ENCODE assay signal across 31 cellular contexts in the genomic region with DNA sequence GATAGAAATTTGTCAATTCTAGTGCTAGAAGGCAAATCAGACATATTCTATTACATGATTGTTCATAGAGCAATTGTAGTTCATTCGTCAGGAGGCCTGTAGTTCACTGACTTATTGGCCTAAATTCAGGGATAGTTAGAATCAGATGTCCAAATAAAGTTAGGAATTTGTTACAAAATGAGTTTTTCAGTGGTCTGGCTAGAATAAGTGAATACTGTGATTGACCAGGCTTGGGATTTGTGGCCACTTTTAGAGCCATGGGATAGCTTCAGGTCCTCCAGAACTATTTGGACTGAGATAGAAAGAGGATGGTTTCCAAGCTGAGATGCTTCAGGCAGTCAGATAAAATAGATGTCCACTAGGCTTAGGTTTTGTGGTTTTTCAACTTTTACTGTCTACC.
"Had no signal": no experiment of that assay in that cellular context is flagged by ENCODE, and none has a peak within 500 bp of the region (broad histone marks: within the 10 kb centered on the region; RNA-seq: fewer than 3 reads in every experiment).

No MANE protein-coding gene starts in this region.

- H3K27ac Mint-ChIP-seq: activated B cell treated with CpG ODN at 0.5 μM for 24 hours; activated CD8-positive, alpha-beta memory T cell treated with anti-CD3 and anti-CD28 coated beads, Interleukin-2, amount 10 ng/mL, durations not matched to agents 7 days and 5 days; activated CD8-positive, alpha-beta T cell treated with anti-CD3 and anti-CD28 coated beads, Interleukin-2, amount 10 ng/mL, durations not matched to agents 7 days and 5 days; activated naive CD4-positive, alpha-beta T cell treated with anti-CD3 and anti-CD28 coated beads, Interleukin-2, amount 50 U/mL, for 24 hours; activated naive CD8-positive, alpha-beta T cell treated with anti-CD3 and anti-CD28 coated beads, Interleukin-2, amount 50 U/mL, for 24 hours; activated T-helper 2 cell treated with anti-CD3 and anti-CD28 coated beads, Interferon-gamma antibody, Interleukin-2, Interleukin-4, amounts not matched to agents 10 μg/mL and 5 μg/mL and 100 μg/mL, durations not matched to agents 14 hours and 24 hours and 36 hours; natural killer cell treated with Interleukin-12 subunit alpha and Interleukin-12 subunit beta and Interleukin-15 and Interleukin-18, amount 100 ng/mL, for 72 hours; stimulated activated memory B cell treated with anti-CD40 and anti-IgM and Interleukin-4, amounts not matched to agents 10 μg/mL and 1 μg/mL and 100 μg/mL, for 72 hours; stimulated activated naive CD8-positive, alpha-beta T cell treated with anti-CD3 and anti-CD28 coated beads, Interleukin-15, amount 100 ng/mL, for 72 hours; T-helper 2 cell treated with Interferon-gamma antibody and Interleukin-4, amounts not matched to agents 5 μg/mL and 100 μg/mL, for 36 hours had no signal

- FAIRE-seq: kidney had no signal

- H3K4me3 Mint-ChIP-seq: activated B cell treated with CpG ODN at 0.5 μM for 24 hours; activated CD8-positive, alpha-beta memory T cell treated with anti-CD3 and anti-CD28 coated beads, Interleukin-2, amount 10 ng/mL, durations not matched to agents 7 days and 5 days; activated CD8-positive, alpha-beta T cell treated with anti-CD3 and anti-CD28 coated beads, Interleukin-2, amount 10 ng/mL, durations not matched to agents 7 days and 5 days; activated naive CD4-positive, alpha-beta T cell treated with anti-CD3 and anti-CD28 coated beads, Interleukin-2, amount 50 U/mL, for 24 hours; activated naive CD8-positive, alpha-beta T cell treated with anti-CD3 and anti-CD28 coated beads, Interleukin-2, amount 50 U/mL, for 24 hours; natural killer cell treated with Interleukin-12 subunit alpha and Interleukin-12 subunit beta and Interleukin-15 and Interleukin-18, amount 100 ng/mL, for 72 hours; stimulated activated memory B cell treated with anti-CD40 and anti-IgM and Interleukin-4, amounts not matched to agents 10 μg/mL and 1 μg/mL and 100 μg/mL, for 72 hours; stimulated activated naive CD8-positive, alpha-beta T cell treated with anti-CD3 and anti-CD28 coated beads, Interleukin-15, amount 100 ng/mL, for 72 hours; T-helper 2 cell treated with Interferon-gamma antibody and Interleukin-4, amounts not matched to agents 5 μg/mL and 100 μg/mL, for 36 hours had no signal

- H2AFZ ChIP-seq: hepatocyte had no signal

- H3K36me3 ChIP-seq: sigmoid colon, thyroid gland, upper lobe of left lung, vagina had no signal

- H3K27ac ChIP-seq: body of pancreas, coronary artery, dorsolateral prefrontal cortex, hepatocyte, upper lobe of left lung, vagina had no signal

- H3K79me2 ChIP-seq: hepatocyte had no signal

- H3K4me1 Mint-ChIP-seq: activated B cell treated with CpG ODN at 0.5 μM for 24 hours; activated CD8-positive, alpha-beta memory T cell treated with anti-CD3 and anti-CD28 coated beads, Interleukin-2, amount 10 ng/mL, durations not matched to agents 7 days and 5 days; activated naive CD4-positive, alpha-beta T cell treated with anti-CD3 and anti-CD28 coated beads, Interleukin-2, amount 50 U/mL, for 24 hours; activated naive CD8-positive, alpha-beta T cell treated with anti-CD3 and anti-CD28 coated beads, Interleukin-2, amount 50 U/mL, for 24 hours; stimulated activated memory B cell treated with anti-CD40 and anti-IgM and Interleukin-4, amounts not matched to agents 10 μg/mL and 1 μg/mL and 100 μg/mL, for 72 hours; stimulated activated naive CD8-positive, alpha-beta T cell treated with anti-CD3 and anti-CD28 coated beads, Interleukin-15, amount 100 ng/mL, for 72 hours had no signal

- DNase-seq: activated B cell treated with CpG ODN at 0.5 μM for 24 hours; activated CD4-positive, alpha-beta T cell treated with anti-CD3 and anti-CD28 coated beads, Interleukin-2, amount 50 U/mL, for 1 hour; activated CD8-positive, alpha-beta memory T cell treated with anti-CD3 and anti-CD28 coated beads, Interleukin-2, amount 10 ng/mL, durations not matched to agents 7 days and 5 days; activated CD8-positive, alpha-beta T cell treated with anti-CD3 and anti-CD28 coated beads, Interleukin-2, amount 10 ng/mL, durations not matched to agents 7 days and 5 days; activated naive CD8-positive, alpha-beta T cell treated with anti-CD3 and anti-CD28 coated beads, Interleukin-2, amount 50 U/mL, for 24 hours; activated T-cell treated with anti-CD3 and anti-CD28 coated beads, Interleukin-2, amount 50 U/mL, for 48 hours; body of pancreas; dorsolateral prefrontal cortex; effector memory CD4-positive, alpha-beta T cell; erythroblast; foreskin melanocyte; glutamatergic neuron; kidney; left colon; sigmoid colon; stimulated activated CD4-positive, alpha-beta T cell treated with anti-CD3 and anti-CD28 coated beads, Interleukin-1b, Interleukin-23, amount 100 ng/mL, for 48 hours; stimulated activated CD4-positive, alpha-beta T cell treated with anti-CD3 and anti-CD28 coated beads, Interleukin-4, amount 100 ng/mL, for 4 hours; stimulated activated CD8-positive, alpha-beta memory T cell treated with anti-CD3 and anti-CD28 coated beads, Interleukin-4, amount 100 ng/mL, for 48 hours; stimulated activated naive CD8-positive, alpha-beta T cell treated with anti-CD3 and anti-CD28 coated beads, Interleukin-15, amount 100 ng/mL, for 72 hours; T-helper 1 cell; thyroid gland; upper lobe of left lung had no signal

- ATAC-seq: activated CD8-positive, alpha-beta memory T cell treated with anti-CD3 and anti-CD28 coated beads, Interleukin-2, amount 10 ng/mL, durations not matched to agents 7 days and 5 days; activated CD8-positive, alpha-beta T cell treated with anti-CD3 and anti-CD28 coated beads, Interleukin-2, amount 10 ng/mL, durations not matched to agents 7 days and 5 days; activated naive CD8-positive, alpha-beta T cell treated with anti-CD3 and anti-CD28 coated beads, Interleukin-2, amount 50 U/mL, for 24 hours; body of pancreas; left colon; natural killer cell treated with Interleukin-12 subunit alpha and Interleukin-12 subunit beta and Interleukin-15 and Interleukin-18, amount 100 ng/mL, for 72 hours; stimulated activated memory B cell treated with anti-CD40 and anti-IgM and Interleukin-4, amounts not matched to agents 10 μg/mL and 1 μg/mL and 100 μg/mL, for 72 hours; stimulated activated naive CD8-positive, alpha-beta T cell treated with anti-CD3 and anti-CD28 coated beads, Interleukin-15, amount 100 ng/mL, for 72 hours had no signal

- H3K4me3 ChIP-seq: body of pancreas, coronary artery, dorsolateral prefrontal cortex, hepatocyte, sigmoid colon, smooth muscle cell, thyroid gland, upper lobe of left lung, vagina had no signal

- H3K27me3 Mint-ChIP-seq: activated B cell treated with CpG ODN at 0.5 μM for 24 hours; activated CD8-positive, alpha-beta memory T cell treated with anti-CD3 and anti-CD28 coated beads, Interleukin-2, amount 10 ng/mL, durations not matched to agents 7 days and 5 days; activated naive CD4-positive, alpha-beta T cell treated with anti-CD3 and anti-CD28 coated beads, Interleukin-2, amount 50 U/mL, for 24 hours; activated naive CD8-positive, alpha-beta T cell treated with anti-CD3 and anti-CD28 coated beads, Interleukin-2, amount 50 U/mL, for 24 hours; natural killer cell treated with Interleukin-12 subunit alpha and Interleukin-12 subunit beta and Interleukin-15 and Interleukin-18, amount 100 ng/mL, for 72 hours; stimulated activated memory B cell treated with anti-CD40 and anti-IgM and Interleukin-4, amounts not matched to agents 10 μg/mL and 1 μg/mL and 100 μg/mL, for 72 hours; stimulated activated naive CD8-positive, alpha-beta T cell treated with anti-CD3 and anti-CD28 coated beads, Interleukin-15, amount 100 ng/mL, for 72 hours had no signal

- H3K4me2 ChIP-seq: hepatocyte, smooth muscle cell had no signal

- H3K9me3 ChIP-seq: body of pancreas, thyroid gland, vagina had no signal

- H3K4me1 ChIP-seq: body of pancreas, sigmoid colon, thyroid gland, upper lobe of left lung, vagina had no signal

- H3K27me3 ChIP-seq: body of pancreas, dorsolateral prefrontal cortex, hepatocyte, sigmoid colon, thyroid gland, upper lobe of left lung, vagina had no signal

- H3K9me3 Mint-ChIP-seq: activated B cell treated with CpG ODN at 0.5 μM for 24 hours had no signal

- H3K36me3 Mint-ChIP-seq: activated CD8-positive, alpha-beta memory T cell treated with anti-CD3 and anti-CD28 coated beads, Interleukin-2, amount 10 ng/mL, durations not matched to agents 7 days and 5 days; activated naive CD4-positive, alpha-beta T cell treated with anti-CD3 and anti-CD28 coated beads, Interleukin-2, amount 50 U/mL, for 24 hours; stimulated activated memory B cell treated with anti-CD40 and anti-IgM and Interleukin-4, amounts not matched to agents 10 μg/mL and 1 μg/mL and 100 μg/mL, for 72 hours had no signal
